Comparison of ENCODE assay signal across 22 cellular contexts in the genomic region with DNA sequence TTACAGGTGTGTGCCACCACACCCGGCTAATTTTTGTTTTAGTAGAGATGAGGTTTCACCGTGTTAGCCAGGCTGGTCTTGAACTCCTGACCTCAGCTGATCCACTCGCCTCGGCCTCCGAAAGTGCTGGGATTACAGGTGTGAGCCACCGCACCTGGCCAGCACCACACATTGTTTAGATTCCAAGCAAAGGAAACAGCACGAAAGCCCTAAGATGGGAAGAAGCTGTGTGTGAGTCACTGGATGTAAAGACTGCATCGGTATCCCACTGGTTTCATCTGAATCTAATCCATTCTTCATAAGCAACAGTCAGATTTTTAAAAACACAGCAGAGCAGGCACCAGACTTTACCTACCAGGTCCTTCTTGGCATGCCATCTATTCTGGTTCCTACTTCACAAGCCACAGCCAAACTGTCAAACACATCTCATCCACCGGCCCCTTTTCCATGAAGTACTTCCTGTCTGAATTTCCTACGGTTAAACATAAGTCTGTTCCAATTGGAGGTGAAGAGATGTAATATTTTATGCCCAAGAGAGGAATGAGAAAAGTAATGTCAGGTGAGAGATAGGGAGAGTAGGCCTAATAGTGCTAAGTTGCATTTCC. TPM values are rescaled to one million over a fixed set of nuclear protein-coding genes. Genes with fewer than 3 reads are reported as not detected.
A peak's percentile ranks its signal among the peaks of the same experiment; 100 is the strongest.
DNase-seq lines count a peak whose midpoint lies in the region; ATAC-seq, FAIRE-seq and TF ChIP-seq lines count a peak whose summit lies in the region.
"Had no signal": no experiment of that assay in that cellular context is flagged by ENCODE, and none has a peak within 500 bp of the region (broad histone marks: within the 10 kb centered on the region; RNA-seq: fewer than 3 reads in every experiment).

No MANE protein-coding gene starts in this region.

- H2AFZ ChIP-seq in HepG2 (ENCODE audit: low read length) (no peak overlapping the region), keratinocyte (ENCODE audit: control insufficient read depth, low read length) (no peak overlapping the region), SK-N-SH (ENCODE audit: low read depth) (no peak overlapping the region)

- FAIRE-seq in HepG2 (lab: Jason Lieb, UNC) (no peak), bronchial epithelial cell (lab: Jason Lieb, UNC) (no peak), keratinocyte (lab: Jason Lieb, UNC) (peak; percentile 23)
- FAIRE-seq: islet of Langerhans had no signal

- dilution Hi-C loops in keratinocyte (cut with MboI; ENCODE audit: extremely low pct_ligation_motif_present, low sequenced_read_pairs) = no loop called here

- peaks cover 42% of the 10 kb centered on the region for H3K4me1 ChIP-seq in HepG2 (ENCODE audit: insufficient read depth, low read length)
- H3K4me1 ChIP-seq in right lobe of liver = no peaks in the 10 kb centered on the region
- H3K4me1 ChIP-seq in keratinocyte (ENCODE audit: control insufficient read depth, extremely low read depth, insufficient read depth, low read length) = no peaks in the 10 kb centered on the region
- H3K4me1 ChIP-seq in upper lobe of right lung = peaks cover 21% of the 10 kb centered on the region
- no peaks in the 10 kb centered on the region for H3K4me1 ChIP-seq in SK-N-SH (ENCODE audit: control insufficient read depth in 1 of 2, insufficient read depth in 2 of 2, low read depth in 1 of 2, low read length in 1 of 2)
- H3K4me1 ChIP-seq: suprapubic skin had no signal

- H3K4me2 ChIP-seq in HepG2 (ENCODE audit: low read depth, low read length) = 0 out of 2 replicates have a peak overlapping the region, but pooled peaks have one; percentile 19
- H3K4me2 ChIP-seq in keratinocyte (ENCODE audit: control insufficient read depth, extremely low read depth, insufficient read depth, low read depth, low read length) = no peak overlapping the region
- no peak overlapping the region for H3K4me2 ChIP-seq in SK-N-SH

- BruUV-seq in HepG2 (replicated peaks; lab: Mats Ljungman, UMichigan) = TSS peak; percentile 31

- H3K27me3 ChIP-seq in HepG2 (ENCODE audit: control insufficient read depth in 1 of 2, insufficient read depth in 2 of 2, low read length in 2 of 2) = no peaks in the 10 kb centered on the region
- H3K27me3 ChIP-seq in right lobe of liver = no peaks in the 10 kb centered on the region
- H3K27me3 ChIP-seq in bronchial epithelial cell (ENCODE audit: control insufficient read depth, insufficient read depth, low read length) = no peaks in the 10 kb centered on the region
- no peaks in the 10 kb centered on the region for H3K27me3 ChIP-seq in keratinocyte (ENCODE audit: control insufficient read depth, extremely low read depth, insufficient read depth, low read length)
- H3K27me3 ChIP-seq in upper lobe of right lung = no peaks in the 10 kb centered on the region
- H3K27me3 ChIP-seq in SK-N-SH (ENCODE audit: insufficient read depth) = no peaks in the 10 kb centered on the region
- H3K27me3 ChIP-seq: adrenal gland, MG63, suprapubic skin had no signal

- WGBS in HepG2 (ENCODE audit: low lambda C conversion rate) = 96% methylated on average over 10 of the region's 10 CpGs
- 54% methylated on average over 2 of the region's 10 CpGs for WGBS in right lobe of liver (ENCODE audit: insufficient coverage, low coverage, low lambda C conversion rate, missing lambda C conversion rate)
- WGBS in SK-N-SH (ENCODE audit: low lambda C conversion rate) = 97% methylated on average over 10 of the region's 10 CpGs

- POLR2A ChIA-PET in HepG2 (lab: Yijun Ruan, JAX) (interaction anchor here (1.1 to 1.2 kb wide), 2 partner anchors 11 to 17 kb away, joined by 3 read pairs; a partner anchor contains a TSS), SK-N-SH (lab: Yijun Ruan, JAX) (no interaction called here)

- in situ Hi-C loops in HepG2 (cut with HindIII; ENCODE audit: extremely low pct_ligation_motif_present, low pct_unique_long_range_greater_than_20kb) = no loop called here

- H4K20me1 ChIP-seq in HepG2 (ENCODE audit: insufficient read depth, low read length) (peaks cover 14% of the 10 kb centered on the region), keratinocyte (ENCODE audit: control insufficient read depth, extremely low read depth, insufficient read depth, low read length) (peaks cover 5% of the 10 kb centered on the region), SK-N-SH (ENCODE audit: insufficient read depth) (peaks cover 94% of the 10 kb centered on the region)

- DNase-seq in HepG2 (ENCODE audit: low spot score) = no peak
- DNase-seq in right lobe of liver = no peak
- DNase-seq in bronchial epithelial cell (ENCODE audit: low read depth) = peak; percentile 29
- no peak for DNase-seq in keratinocyte (ENCODE audit: low read depth, low spot score)
- DNase-seq in upper lobe of right lung = no peak
- DNase-seq in central memory CD4-positive, alpha-beta T cell = no peak
- DNase-seq in activated CD4-positive, alpha-beta T cell treated with anti-CD3 and anti-CD28 coated beads for 1 hour = no peak
- DNase-seq in SK-N-SH = no peak
- DNase-seq: ACHN; activated CD4-positive, alpha-beta T cell treated with anti-CD3 and anti-CD28 coated beads, Interleukin-2, amount 50 U/mL, for 1 hour; activated effector memory CD4-positive, alpha-beta T cell treated with anti-CD3 and anti-CD28 coated beads, Interleukin-2, amount 50 U/mL, for 16 hours; adrenal gland; cerebellar nuclear complex; effector memory CD8-positive, alpha-beta T cell; GDM1; MG63; NCI-H1694; psoas muscle had no signal

- intact Hi-C loops in HepG2 (cut with micrococcal nuclease; ENCODE audit: unreplicated experiment) (no loop called here), right lobe of liver (cut with DNase I) (no loop called here), upper lobe of right lung (cut with DNase I) (no loop called here)

- H3K36me3 ChIP-seq in HepG2 (replicated peaks in 1 of 2; ENCODE audit: control insufficient read depth in 1 of 2, insufficient read depth in 2 of 2, low read length in 2 of 2) = peaks cover 0 to 2% of the 10 kb centered on the region in 2 experiments; a peak in 1 of 5 replicates
- H3K36me3 ChIP-seq in right lobe of liver = no peaks in the 10 kb centered on the region
- no peaks in the 10 kb centered on the region for H3K36me3 ChIP-seq in bronchial epithelial cell (ENCODE audit: control insufficient read depth, insufficient read depth, low read length)
- peaks cover 0 to 3% of the 10 kb centered on the region in 2 experiments for H3K36me3 ChIP-seq in keratinocyte (ENCODE audit: control insufficient read depth in 2 of 2, extremely low read depth in 1 of 2, insufficient read depth in 2 of 2, low read length in 2 of 2)
- no peaks in the 10 kb centered on the region for H3K36me3 ChIP-seq in upper lobe of right lung
- H3K36me3 ChIP-seq in SK-N-SH (replicated peaks in 1 of 2; ENCODE audit: control insufficient read depth in 1 of 2, insufficient read depth in 2 of 2, low read length in 1 of 2) = peaks cover 0 to 17% of the 10 kb centered on the region in 2 experiments
- H3K36me3 ChIP-seq: adrenal gland, HAP-1, suprapubic skin had no signal

- H3K27ac ChIP-seq in HepG2 (ENCODE audit: extremely low read length, insufficient read depth, low read length) (peak overlapping the region; percentile 33), right lobe of liver (no peak overlapping the region), keratinocyte (ENCODE audit: control insufficient read depth, insufficient read depth, low read length) (no peak overlapping the region), upper lobe of right lung (no peak overlapping the region), SK-N-SH (ENCODE audit: low read depth in 2 of 2, low read length in 1 of 2) (no peak overlapping the region)
- H3K27ac ChIP-seq: adrenal gland, psoas muscle, suprapubic skin had no signal

- H3K4me3 ChIP-seq in HepG2 (replicated peaks in 1 of 3; ENCODE audit: insufficient read depth in 1 of 3, low read depth in 2 of 3, low read length in 3 of 3) (no peak overlapping the region), right lobe of liver (no peak overlapping the region), bronchial epithelial cell (ENCODE audit: low read depth, low read length) (no peak overlapping the region), keratinocyte (ENCODE audit: control insufficient read depth in 2 of 3, extremely low read depth in 1 of 3, insufficient read depth in 2 of 3, low read depth in 1 of 3, low read length in 3 of 3) (no peak overlapping the region), upper lobe of right lung (no peak overlapping the region), SK-N-SH (ENCODE audit: low read depth in 2 of 2, low read length in 1 of 2) (no peak overlapping the region)
- H3K4me3 ChIP-seq: adrenal gland, HAP-1, MG63, psoas muscle, suprapubic skin had no signal

- H3K9me3 ChIP-seq in HepG2 (ENCODE audit: low read length) (no peaks in the 10 kb centered on the region), right lobe of liver (no peaks in the 10 kb centered on the region), keratinocyte (ENCODE audit: control insufficient read depth, low read depth, low read length) (no peaks in the 10 kb centered on the region), upper lobe of right lung (no peaks in the 10 kb centered on the region), SK-N-SH (no peaks in the 10 kb centered on the region)
- H3K9me3 ChIP-seq: adrenal gland, HAP-1, MG63, psoas muscle, suprapubic skin had no signal

- TF ChIP-seq EP300 in HepG2 (IDR thresholded peaks at IDR 0.05; ENCODE audit: low read depth in 2 of 2, low read length in 2 of 2) = no peak
- no peak for TF ChIP-seq EP300 in HepG2 (CRISPR knock-in tag; IDR thresholded peaks at IDR 0.05; ENCODE audit: borderline replicate concordance)
- TF ChIP-seq EP300 in SK-N-SH (IDR thresholded peaks at IDR 0.05; ENCODE audit: borderline replicate concordance in 1 of 2, low read depth in 1 of 2, low read length in 1 of 2) = no peak

- peaks cover 3% of the 10 kb centered on the region for H3F3A ChIP-seq in SK-N-SH (replicated peaks; ENCODE audit: insufficient read depth)

- no peak for TF ChIP-seq RAD21 in HepG2 (CRISPR knock-in tag; IDR thresholded peaks at IDR 0.05)
- TF ChIP-seq RAD21 in SK-N-SH (IDR thresholded peaks at IDR 0.05; ENCODE audit: low read length) = no peak

- TF ChIP-seq POLR2A in HepG2 (IDR thresholded peaks at IDR 0.05; ENCODE audit: insufficient read depth in 1 of 2, low read depth in 2 of 2, low read length in 2 of 2) (no peak), right lobe of liver (IDR thresholded peaks at IDR 0.05) (no peak)

- peaks cover 75% of the 10 kb centered on the region for H3K79me2 ChIP-seq in HepG2 (ENCODE audit: insufficient read depth, low read length)
- H3K79me2 ChIP-seq in keratinocyte (ENCODE audit: control insufficient read depth, insufficient read depth, low read length) = peaks cover 71% of the 10 kb centered on the region
- peaks cover 100% of the 10 kb centered on the region for H3K79me2 ChIP-seq in SK-N-SH (ENCODE audit: insufficient read depth)

- ATAC-seq in HepG2 (no peak), right lobe of liver (no peak), upper lobe of right lung (peak; percentile 49)
- ATAC-seq: effector memory CD8-positive, alpha-beta T cell; natural killer cell treated with Interleukin-12 subunit alpha and Interleukin-12 subunit beta and Interleukin-15 and Interleukin-18, amount 100 ng/mL, for 72 hours; psoas muscle had no signal

- H3K9me2 ChIP-seq in SK-N-SH = no peaks in the 10 kb centered on the region

- no peak for TF ChIP-seq CTCF in HepG2 (CRISPR knock-in tag; IDR thresholded peaks at IDR 0.05)
- TF ChIP-seq CTCF in right lobe of liver (IDR thresholded peaks at IDR 0.05) = no peak
- no peak for TF ChIP-seq CTCF in bronchial epithelial cell (IDR thresholded peaks at IDR 0.05; ENCODE audit: insufficient read depth, low read length, severe bottlenecking)
- no peak for TF ChIP-seq CTCF in keratinocyte (optimal IDR thresholded peaks at IDR 0.05 in 1 of 3, IDR thresholded peaks at IDR 0.05 in 1 of 3, conservative IDR thresholded peaks at IDR 0.05 in 1 of 3; ENCODE audit: extremely low read depth in 1 of 3, insufficient read depth in 2 of 3, low read length in 3 of 3)
- no peak for TF ChIP-seq CTCF in upper lobe of right lung (IDR thresholded peaks at IDR 0.05)
- TF ChIP-seq CTCF in SK-N-SH (IDR thresholded peaks at IDR 0.05) = no peak

- CTCF ChIA-PET in HepG2 (lab: Yijun Ruan, JAX; ENCODE audit: low intra/inter-chr PET ratio, low total read pairs) = no interaction called here
- CTCF ChIA-PET in SK-N-SH (lab: Yijun Ruan, JAX) = interaction anchor here (1.8 kb wide), 1 partner anchor 27 kb away, joined by 8 read pairs; no protein-coding TSS in a partner anchor

- no peaks in the 10 kb centered on the region for H3K9me1 ChIP-seq in keratinocyte (ENCODE audit: control insufficient read depth, extremely low read depth, insufficient read depth, low read length)

- no peak overlapping the region for H3K9ac ChIP-seq in HepG2 (ENCODE audit: insufficient read depth, low read depth, low read length)
- no peak overlapping the region for H3K9ac ChIP-seq in keratinocyte (ENCODE audit: control insufficient read depth, extremely low read depth, insufficient read depth, low read length)
- no peak overlapping the region for H3K9ac ChIP-seq in SK-N-SH

RNA-seq across cellular contexts. Expression of a gene that starts 17.4 kb away (rescaled TPM):
- total RNA-seq in HepG2 (2016; rRNA removed; fragmentation: Illumina TruSeq; extraction: Trizol) = 24.1 and 32.9 TPM in 2 replicates
- 9.7 and 11.2 TPM in 2 replicates for total RNA-seq in HepG2 (2016; cell fraction: cytosol; rRNA removed; fragmentation: Illumina TruSeq; extraction: Trizol; ENCODE audit: low read depth)
- total RNA-seq in HepG2 (2016; cell fraction: insoluble cytoplasmic fraction; rRNA removed; fragmentation: Illumina TruSeq; extraction: Trizol) = 24.7 and 30.9 TPM in 2 replicates
- 41.5 and 46.2 TPM in 2 replicates for total RNA-seq in HepG2 (2016; cell fraction: membrane; rRNA removed; fragmentation: Illumina TruSeq; extraction: Trizol)
- total RNA-seq in HepG2 (2016; cell fraction: nucleus; rRNA removed; fragmentation: Illumina TruSeq; extraction: Trizol) = 14.0 and 15.3 TPM in 2 replicates
- polyA plus RNA-seq in HepG2 (2011; rRNA removed) = 13.6 and 15.2 TPM in 2 replicates
- 8.1 and 12.6 TPM in 2 replicates for polyA plus RNA-seq in HepG2 (2011; cell fraction: cytosol; rRNA removed)
- 4.2 and 5.7 TPM in 2 replicates for polyA plus RNA-seq in HepG2 (2011; cell fraction: nucleus; rRNA removed)
- 15.3 and 22.4 TPM in 2 replicates for polyA plus RNA-seq in HepG2 (2012)
- 13.7 and 15.1 TPM in 2 replicates for polyA plus RNA-seq in HepG2 (2016; cell fraction: cytosol; fragmentation: Illumina TruSeq; extraction: Trizol; ENCODE audit: low read depth)
- polyA plus RNA-seq in HepG2 (2016; cell fraction: insoluble cytoplasmic fraction; fragmentation: Illumina TruSeq; extraction: Trizol; ENCODE audit: low read depth) = 36.9 and 39.9 TPM in 2 replicates
- polyA plus RNA-seq in HepG2 (2016; cell fraction: membrane; fragmentation: Illumina TruSeq; extraction: Trizol; ENCODE audit: low read depth) = 40.2 and 41.2 TPM in 2 replicates
- 20.7 and 21.5 TPM in 2 replicates for polyA plus RNA-seq in HepG2 (2016; cell fraction: nucleus; fragmentation: Illumina TruSeq; extraction: Trizol; ENCODE audit: insufficient read depth, low read depth)
- 7.6 and 8.4 TPM in 2 replicates for polyA minus RNA-seq in HepG2 (2011; rRNA and poly(A)+ RNA removed; ENCODE audit: low replicate concordance)
- polyA minus RNA-seq in HepG2 (2011; cell fraction: cytosol; rRNA and poly(A)+ RNA removed) = 14.6 and 18.6 TPM in 2 replicates
- polyA minus RNA-seq in HepG2 (2011; cell fraction: nucleus; rRNA and poly(A)+ RNA removed) = 12.5 and 14.8 TPM in 2 replicates
- total RNA-seq in right lobe of liver = 10 to 100 TPM in 1 of 6 experiments, 1 to 10 TPM in 5; 6.7 to 11.7 (median 9.2) TPM
- total RNA-seq in bronchial epithelial cell = 20.6 and 20.8 TPM in 2 replicates
- polyA plus RNA-seq in keratinocyte = 9.0 to 16.2 TPM (median 13.2 TPM) in 3 replicates
- 4.7 TPM for polyA plus RNA-seq in keratinocyte (2011; ENCODE audit: low read depth)
- polyA plus RNA-seq in keratinocyte (2011; cell fraction: cytosol; rRNA removed) = 9.9 and 18.0 TPM in 2 replicates
- polyA plus RNA-seq in keratinocyte (2011; cell fraction: nucleus; rRNA removed) = 9.9 and 11.6 TPM in 2 replicates
- 7.4 and 12.0 TPM in 2 replicates for polyA plus RNA-seq in keratinocyte (2012; ENCODE audit: low replicate concordance)
- 6.5 to 15.1 TPM (median 8.0 TPM) in 3 replicates for polyA minus RNA-seq in keratinocyte
- polyA minus RNA-seq in keratinocyte (2011; cell fraction: cytosol; rRNA and poly(A)+ RNA removed) = 6.5 TPM
- 4.5 and 9.9 TPM in 2 replicates for polyA minus RNA-seq in keratinocyte (2011; cell fraction: nucleus; rRNA and poly(A)+ RNA removed)
- total RNA-seq in upper lobe of right lung = 18.8 TPM
- 13.8 and 15.5 TPM in 2 replicates for polyA plus RNA-seq in SK-N-SH (2012; rRNA removed)
- polyA plus RNA-seq in SK-N-SH (2012; cell fraction: cytosol; rRNA removed) = 21.8 and 23.7 TPM in 2 replicates
- 4.6 and 7.5 TPM in 2 replicates for polyA plus RNA-seq in SK-N-SH (2012; cell fraction: nucleus; rRNA removed)
